In genomic region chr17:59373879-59374495, GRCh38 we compare ENCODE assay signal across 10 cellular contexts. TPM values are rescaled to one million over a fixed set of nuclear protein-coding genes. Genes with fewer than 3 reads are reported as not detected.
DNase-seq lines count a peak whose midpoint lies in the region; ATAC-seq, FAIRE-seq and TF ChIP-seq lines count a peak whose summit lies in the region.
"Had no signal": no experiment of that assay in that cellular context is flagged by ENCODE, and none has a peak within 500 bp of the region (broad histone marks: within the 10 kb centered on the region; RNA-seq: fewer than 3 reads in every experiment).

No MANE protein-coding gene starts in this region.

- no peaks in the 10 kb centered on the region for H3K36me3 Mint-ChIP-seq in activated CD4-positive, alpha-beta T cell treated with anti-CD3 and anti-CD28 coated beads for 36 hours (ENCODE audit: low read depth)

- H3K27ac ChIP-seq in ascending aorta (peak overlapping the region; percentile 94 to 95), thymus (ENCODE audit: low read depth) (peak overlapping the region; percentile 64)

- no peaks in the 10 kb centered on the region for H3K27me3 Mint-ChIP-seq in activated CD4-positive, alpha-beta T cell treated with anti-CD3 and anti-CD28 coated beads for 36 hours

- 87% methylated on average over 5 of the region's 5 CpGs for WGBS in thymus

- intact Hi-C loops in activated CD4-positive, alpha-beta T cell treated with anti-CD3 and anti-CD28 coated beads for 36 hours (cut with DNase I, micrococcal nuclease) = no loop called here
- intact Hi-C loops in ascending aorta (cut with DNase I) = loop anchor here (10.0 kb wide), 1 partner anchor 461 kb away; no protein-coding TSS in a partner anchor

- no peak overlapping the region for H3K4me3 Mint-ChIP-seq in activated CD4-positive, alpha-beta T cell treated with anti-CD3 and anti-CD28 coated beads for 36 hours

- POLR2A ChIA-PET in activated CD4-positive, alpha-beta T cell treated with anti-CD3 and anti-CD28 coated beads for 36 hours (lab: Charles Lee) = no interaction called here

- no peak overlapping the region for H3K4me3 ChIP-seq in ascending aorta
- H3K4me3 ChIP-seq in thymus (ENCODE audit: low read length) = no peak overlapping the region

- no peaks in the 10 kb centered on the region for H3K36me3 ChIP-seq in ascending aorta
- H3K36me3 ChIP-seq in thymus (ENCODE audit: control insufficient read depth, insufficient read depth) = no peaks in the 10 kb centered on the region
- H3K36me3 ChIP-seq: BE2C had no signal

- no peak for FAIRE-seq in H54 (lab: Jason Lieb, UNC)
- FAIRE-seq: keratinocyte had no signal

- peak overlapping the region; percentile 85 for H3K27ac Mint-ChIP-seq in activated CD4-positive, alpha-beta T cell treated with anti-CD3 and anti-CD28 coated beads for 36 hours

- H3K9me3 Mint-ChIP-seq in activated CD4-positive, alpha-beta T cell treated with anti-CD3 and anti-CD28 coated beads for 36 hours (ENCODE audit: low read depth) = no peaks in the 10 kb centered on the region

- CTCF ChIA-PET in activated CD4-positive, alpha-beta T cell treated with anti-CD3 and anti-CD28 coated beads for 36 hours (lab: Charles Lee) = interaction anchor here (1.0 to 3.2 kb wide), 4 partner anchors 9 to 67 kb away, joined by 3 to 15 read pairs (median 9); no protein-coding TSS in a partner anchor

- no peak for TF ChIP-seq CTCF in ascending aorta (IDR thresholded peaks at IDR 0.05)

- no peak for DNase-seq in activated CD4-positive, alpha-beta T cell treated with anti-CD3 and anti-CD28 coated beads for 36 hours
- no peak for DNase-seq in activated CD4-positive, alpha-beta T cell treated with anti-CD3 and anti-CD28 coated beads for 1 hour
- DNase-seq in ascending aorta (ENCODE audit: low spot score in 2 of 2) (peak in 1 of 2 donors; percentile 79), iris pigment epithelial cell (ENCODE audit: low read depth) (peak; percentile 97), H54 (ENCODE audit: insufficient read length, low spot score) (no peak)
- DNase-seq: BE2C had no signal

- H3K4me1 ChIP-seq in ascending aorta (peaks cover 60 to 95% of the 10 kb centered on the region in 2 donors), thymus (ENCODE audit: control insufficient read depth, insufficient read depth, low read length) (peaks cover 3% of the 10 kb centered on the region)

- no peak for TF ChIP-seq POLR2A in H54 (IDR thresholded peaks at IDR 0.05; ENCODE audit: low read depth, low read length)

- H3K9me3 ChIP-seq in ascending aorta = no peaks in the 10 kb centered on the region
- no peaks in the 10 kb centered on the region for H3K9me3 ChIP-seq in thymus (ENCODE audit: control insufficient read depth)
- H3K9me3 ChIP-seq: BE2C had no signal

- H3K27me3 ChIP-seq in ascending aorta (no peaks in the 10 kb centered on the region), thymus (ENCODE audit: control insufficient read depth, insufficient read depth) (no peaks in the 10 kb centered on the region)
- H3K27me3 ChIP-seq: BE2C had no signal

- ATAC-seq in activated CD4-positive, alpha-beta T cell treated with anti-CD3 and anti-CD28 coated beads for 36 hours = peak; percentile 42
- ATAC-seq in GM21381 (IDR thresholded peaks at IDR 0.05; ENCODE audit: unreplicated experiment) (no peak), HG02678 (IDR thresholded peaks at IDR 0.05; ENCODE audit: unreplicated experiment) (no peak)

- peaks cover 63% of the 10 kb centered on the region for H3K4me1 Mint-ChIP-seq in activated CD4-positive, alpha-beta T cell treated with anti-CD3 and anti-CD28 coated beads for 36 hours

RNA-seq across cellular contexts. Expression of gene YPEL2, which starts 42.5 kb away (rescaled TPM):
- total RNA-seq in activated CD4-positive, alpha-beta T cell treated with anti-CD3 and anti-CD28 coated beads for 36 hours = 1 to 10 TPM; 4.3 to 6.9 TPM
- total RNA-seq in ascending aorta = 10.5 TPM
- 10.6 TPM for polyA plus RNA-seq in thymus
